In genomic region chr7:158648168-158648567, GRCh38 we compare ENCODE assay signal across 18 cellular contexts. TPM values are rescaled to one million over a fixed set of nuclear protein-coding genes. Genes with fewer than 3 reads are reported as not detected.
DNase-seq lines count a peak whose midpoint lies in the region; ATAC-seq, FAIRE-seq and TF ChIP-seq lines count a peak whose summit lies in the region.
"Had no signal": no experiment of that assay in that cellular context is flagged by ENCODE, and none has a peak within 500 bp of the region (broad histone marks: within the 10 kb centered on the region; RNA-seq: fewer than 3 reads in every experiment).

No MANE protein-coding gene starts in this region.

- H3K4ac ChIP-seq in IMR-90 (ENCODE audit: low read depth, low read length): peak overlapping the region; percentile 68

- H3K18ac ChIP-seq in IMR-90 (ENCODE audit: low read depth, low read length): peak overlapping the region; percentile 43; the same call in 1 of the 2 replicates

- H3K4me2 ChIP-seq in IMR-90 (ENCODE audit: low read depth, low read length) (no peak overlapping the region), K562 (ENCODE audit: insufficient read depth, low read length) (no peak overlapping the region)
- H3K4me2 ChIP-seq: BLaER1 had no signal

- H3K4me1 ChIP-seq in IMR-90 (ENCODE audit: control insufficient read depth, insufficient read depth, low read length) (peaks cover 18% of the 10 kb centered on the region), K562 (replicated peaks in 1 of 2; ENCODE audit: control insufficient read depth in 2 of 2, insufficient read depth in 2 of 2, low read length in 2 of 2) (no peaks in the 10 kb centered on the region)
- H3K4me1 ChIP-seq: BLaER1 had no signal

- H3K4me1 Mint-ChIP-seq in stimulated activated naive CD8-positive, alpha-beta T cell treated with anti-CD3 and anti-CD28 coated beads, Interleukin-15, Interleukin-2, amounts not matched to agents 100 ng/mL and 50 ng/mL, for 24 hours (ENCODE audit: low read depth): no peaks in the 10 kb centered on the region
- H3K4me1 Mint-ChIP-seq: CD14-positive monocyte; CD4-positive, alpha-beta memory T cell; H9 had no signal

- no TSS peak for BruUV-seq in IMR-90 (replicated peaks; lab: Mats Ljungman, UMichigan)
- BruUV-seq in K562 (replicated peaks; lab: Mats Ljungman, UMichigan): no TSS peak

- no peak for TF ChIP-seq EP300 in K562 (IDR thresholded peaks at IDR 0.05; ENCODE audit: low read length)

- CTCF ChIA-PET in IMR-90 (lab: Yijun Ruan, JAX) (interaction anchor here (1.0 to 1.6 kb wide), 2 partner anchors 21 to 33 kb away, joined by 3 to 6 read pairs; no protein-coding TSS in a partner anchor), K562 (lab: Yijun Ruan, JAX; ENCODE audit: low intra/inter-chr PET ratio) (no interaction called here)

- H3K9me3 ChIP-seq in IMR-90 (ENCODE audit: control insufficient read depth, insufficient read depth, low read length) (no peaks in the 10 kb centered on the region), K562 (replicated peaks; ENCODE audit: control insufficient read depth, insufficient read depth, low read depth, low read length) (peaks cover 3% of the 10 kb centered on the region; the same call in 1 of the 2 replicates)

- ATAC-seq in stimulated activated naive CD8-positive, alpha-beta T cell treated with anti-CD3 and anti-CD28 coated beads, Interleukin-15, Interleukin-2, amounts not matched to agents 100 U/mL and 50 U/mL, for 24 hours: no peak
- ATAC-seq in IMR-90 (ENCODE audit: low read depth) (no peak), K562 (no peak)

- no peak overlapping the region for H2BK120ac ChIP-seq in IMR-90 (ENCODE audit: low read depth, low read length)

- no peak for TF ChIP-seq CTCF in IMR-90 (conservative IDR thresholded peaks at IDR 0.05; ENCODE audit: low read depth, low read length)
- TF ChIP-seq CTCF in K562 (IDR thresholded peaks at IDR 0.05 in 2 of 3, conservative IDR thresholded peaks at IDR 0.05 in 1 of 3; ENCODE audit: insufficient read depth in 2 of 3, low read depth in 1 of 3, low read length in 3 of 3): no peak

- no peak overlapping the region; a peak in 1 of 4 replicates for H4K8ac ChIP-seq in IMR-90 (ENCODE audit: low read depth in 2 of 2, low read length in 2 of 2)

- H3K56ac ChIP-seq in IMR-90 (ENCODE audit: extremely low read depth, insufficient read depth, low read length): no peak overlapping the region

- no peak overlapping the region for H2AFZ ChIP-seq in IMR-90 (replicated peaks; ENCODE audit: low read length, poor library complexity)
- no peak overlapping the region for H2AFZ ChIP-seq in K562 (ENCODE audit: low read depth, low read length)

- DNase-seq in stimulated activated naive CD8-positive, alpha-beta T cell treated with anti-CD3 and anti-CD28 coated beads, Interleukin-15, Interleukin-2, amounts not matched to agents 100 U/mL and 50 U/mL, for 24 hours: no peak
- no peak for DNase-seq in IMR-90
- no peak for DNase-seq in K562 (ENCODE audit: extremely low read depth in 1 of 4, low spot score in 3 of 4)
- DNase-seq in AML-193 (lab: John Stamatoyannopoulos, UW): no peak
- no peak for DNase-seq in foreskin melanocyte
- DNase-seq in OCI-M2 (lab: John Stamatoyannopoulos, UW; ENCODE audit: unreplicated experiment): no peak
- DNase-seq: Calu3; CD4-positive, alpha-beta memory T cell; DMS79 treated with DMSO at 0.1 percent for 48 hours; GF-D8; H9; KBM-7 had no signal

- H3K23ac ChIP-seq in IMR-90 (ENCODE audit: low read depth, low read length): no peak overlapping the region

- H2BK15ac ChIP-seq in IMR-90 (ENCODE audit: low read depth, low read length): no peak overlapping the region

- in situ Hi-C loops in IMR-90 (cut with MboI; ENCODE audit: low sequenced_read_pairs) (no loop called here), K562 (cut with MboI) (no loop called here)

- no peaks in the 10 kb centered on the region for H3K9me3 Mint-ChIP-seq in stimulated activated naive CD8-positive, alpha-beta T cell treated with anti-CD3 and anti-CD28 coated beads, Interleukin-15, Interleukin-2, amounts not matched to agents 100 ng/mL and 50 ng/mL, for 24 hours
- H3K9me3 Mint-ChIP-seq: CD4-positive, alpha-beta memory T cell; H9 had no signal

- peaks cover 22 to 43% of the 10 kb centered on the region in 2 experiments for H3K79me1 ChIP-seq in IMR-90 (ENCODE audit: low read depth in 1 of 2, low read length in 2 of 2)

- peak overlapping the region; percentile 42 for H2BK5ac ChIP-seq in IMR-90 (ENCODE audit: low read depth, low read length, poor library complexity, severe bottlenecking)

- no peak overlapping the region for H3K9ac ChIP-seq in IMR-90 (ENCODE audit: low read depth, low read length)
- no peak overlapping the region for H3K9ac ChIP-seq in K562 (ENCODE audit: insufficient read depth in 1 of 2, low read depth in 2 of 2, low read length in 2 of 2)
- H3K9ac ChIP-seq: BLaER1 had no signal

- H4K5ac ChIP-seq in IMR-90 (ENCODE audit: low read depth, low read length): no peak overlapping the region

- 0 out of 2 replicates have a peak overlapping the region, but pooled peaks have one; percentile 40 for H2BK20ac ChIP-seq in IMR-90 (ENCODE audit: low read depth, low read length)

- peak overlapping the region; percentile 54; the same call in 1 of the 2 replicates for H4K91ac ChIP-seq in IMR-90 (ENCODE audit: insufficient read depth, low read depth, low read length)

- TF ChIP-seq RAD21 in IMR-90 (IDR thresholded peaks at IDR 0.05; ENCODE audit: low read length) (no peak), K562 (CRISPR knock-in tag; conservative IDR thresholded peaks at IDR 0.05 in 1 of 2, IDR thresholded peaks at IDR 0.05 in 1 of 2) (no peak)

- no peaks in the 10 kb centered on the region for H3K27me3 ChIP-seq in IMR-90 (ENCODE audit: control insufficient read depth, insufficient read depth, low read length)
- no peaks in the 10 kb centered on the region for H3K27me3 ChIP-seq in K562 (ENCODE audit: control insufficient read depth in 2 of 2, insufficient read depth in 2 of 2, low read length in 2 of 2)
- H3K27me3 ChIP-seq: BLaER1 had no signal

- H3K27ac Mint-ChIP-seq in stimulated activated naive CD8-positive, alpha-beta T cell treated with anti-CD3 and anti-CD28 coated beads, Interleukin-15, Interleukin-2, amounts not matched to agents 100 ng/mL and 50 ng/mL, for 24 hours: peak overlapping the region; percentile 66
- H3K27ac Mint-ChIP-seq: CD4-positive, alpha-beta memory T cell; H9 had no signal

- no peak overlapping the region for H3K14ac ChIP-seq in IMR-90 (replicated peaks; ENCODE audit: low read depth, low read length)

- H3K9me1 ChIP-seq in IMR-90 (ENCODE audit: insufficient read depth, low read length) (peaks cover 17% of the 10 kb centered on the region), K562 (ENCODE audit: control insufficient read depth, insufficient read depth, low read length) (no peaks in the 10 kb centered on the region)

- TF ChIP-seq POLR2A in IMR-90 (IDR thresholded peaks at IDR 0.05; ENCODE audit: low read depth, low read length) (no peak), K562 (conservative IDR thresholded peaks at IDR 0.05) (no peak)

- no CpG with 5 or more reads among the region's 7 CpGs for WGBS in IMR-90 (ENCODE audit: extremely low coverage in 2 of 2, insufficient read length in 1 of 2), 2 experiments
- 91% methylated on average over 7 of the region's 7 CpGs for WGBS in K562 (ENCODE audit: insufficient coverage, low coverage, missing lambda C conversion rate)

- H3K4me3 ChIP-seq in IMR-90 (ENCODE audit: insufficient read depth, low read depth, low read length) (no peak overlapping the region), K562 (no peak overlapping the region)
- H3K4me3 ChIP-seq: BLaER1 had no signal

- H2AK9ac ChIP-seq in IMR-90 (replicated peaks; ENCODE audit: low read depth, low read length, poor library complexity): no peak overlapping the region

- POLR2A ChIA-PET in IMR-90 (lab: Charles Lee; ENCODE audit: unreplicated experiment): no interaction called here
- POLR2A ChIA-PET in K562 (lab: Yijun Ruan, JAX): no interaction called here

- FAIRE-seq in K562 (lab: Jason Lieb, UNC): no peak
- FAIRE-seq: A204.1, GM19239 had no signal

- intact Hi-C loops in IMR-90 (cut with micrococcal nuclease): no loop called here
- intact Hi-C loops in K562 (cut with micrococcal nuclease): loop anchor here (10.0 kb wide), 1 partner anchor 153 kb away; no protein-coding TSS in a partner anchor

- H3K27ac ChIP-seq in IMR-90 (ENCODE audit: insufficient read depth, low read length): peak overlapping the region; percentile 51; the same call in 1 of the 2 replicates
- no peak overlapping the region for H3K27ac ChIP-seq in K562 (ENCODE audit: extremely low read depth, low read depth, low read length)
- H3K27ac ChIP-seq: BLaER1, HL-60 had no signal

- no peaks in the 10 kb centered on the region for H3K27me3 Mint-ChIP-seq in stimulated activated naive CD8-positive, alpha-beta T cell treated with anti-CD3 and anti-CD28 coated beads, Interleukin-15, Interleukin-2, amounts not matched to agents 100 ng/mL and 50 ng/mL, for 24 hours
- H3K27me3 Mint-ChIP-seq: CD4-positive, alpha-beta memory T cell had no signal

- H4K20me1 ChIP-seq in IMR-90 (ENCODE audit: insufficient read depth, low read length) (no peaks in the 10 kb centered on the region), K562 (replicated peaks; ENCODE audit: control insufficient read depth, insufficient read depth, low read length) (no peaks in the 10 kb centered on the region; the same call in 1 of the 2 replicates)
- H4K20me1 ChIP-seq: BLaER1 had no signal

- H3K4me3 Mint-ChIP-seq in stimulated activated naive CD8-positive, alpha-beta T cell treated with anti-CD3 and anti-CD28 coated beads, Interleukin-15, Interleukin-2, amounts not matched to agents 100 ng/mL and 50 ng/mL, for 24 hours: no peak overlapping the region
- H3K4me3 Mint-ChIP-seq: CD14-positive monocyte; CD4-positive, alpha-beta memory T cell; H9 had no signal

- H3K36me3 Mint-ChIP-seq in stimulated activated naive CD8-positive, alpha-beta T cell treated with anti-CD3 and anti-CD28 coated beads, Interleukin-15, Interleukin-2, amounts not matched to agents 100 ng/mL and 50 ng/mL, for 24 hours (ENCODE audit: low read depth): peaks cover 85% of the 10 kb centered on the region

- peak overlapping the region; percentile 83; the same call in 1 of the 2 replicates for H2AK5ac ChIP-seq in IMR-90 (ENCODE audit: low read depth, low read length)

- H3K79me2 ChIP-seq in K562 (ENCODE audit: control insufficient read depth, insufficient read depth, low read length): peaks cover 9% of the 10 kb centered on the region; the same call in 2 of the 3 replicates

- dilution Hi-C loops in IMR-90 (cut with HindIII; ENCODE audit: low sequenced_read_pairs, unreplicated experiment): no loop called here

- H3K36me3 ChIP-seq in IMR-90 (ENCODE audit: control insufficient read depth, insufficient read depth, low read length) (peaks cover 11% of the 10 kb centered on the region), K562 (ENCODE audit: control insufficient read depth, insufficient read depth, low read length) (peaks cover 97% of the 10 kb centered on the region)

RNA-seq across cellular contexts. Expression of gene NCAPG2, which starts 56.4 kb away (rescaled TPM):
- total RNA-seq in IMR-90 (2012; rRNA removed) (25.8 and 31.7 TPM in 2 replicates), K562 (2014; rRNA removed) (47.2 and 50.6 TPM in 2 replicates), K562 (2014; rRNA removed; fragmentation: Illumina TruSeq; extraction: Trizol) (75.9 and 83.0 TPM in 2 replicates), K562 (2015; rRNA removed; fragmentation: Illumina TruSeq; extraction: Trizol) (65.1 and 70.1 TPM in 2 replicates), K562 (2021) (103 and 127 TPM in 2 replicates)
- polyA plus RNA-seq in IMR-90 (2012; rRNA removed) (24.6 and 25.6 TPM in 2 replicates), K562 (2011; rRNA removed) (75.0 and 124 TPM in 2 replicates), K562 (2014; fragmentation: Illumina TruSeq; extraction: Trizol) (78.8 and 86.1 TPM in 2 replicates), K562 (2014; fragmentation: Nextera tagmentation; extraction: Ambion mirVana) (10 to 100 TPM; 21.5 to 97.7 TPM), K562 (2014; rRNA removed) (94.6 and 97.2 TPM in 2 replicates)
- polyA plus RNA-seq in IMR-90 (2012; cell fraction: cytosol; rRNA removed): 7.0 and 13.1 TPM in 2 replicates
- polyA plus RNA-seq in IMR-90 (2012; cell fraction: nucleus; rRNA removed; ENCODE audit: low replicate concordance): 7.8 and 11.2 TPM in 2 replicates
- 177 and 316 TPM in 2 replicates for total RNA-seq in K562 (2011; cell fraction: chromatin; rRNA removed; ENCODE audit: low replicate concordance)
- 101 and 122 TPM in 2 replicates for total RNA-seq in K562 (2011; cell fraction: nucleolus; rRNA removed)
- 178 and 208 TPM in 2 replicates for total RNA-seq in K562 (2011; cell fraction: nucleoplasm; rRNA removed)
- polyA plus RNA-seq in K562 (2011; cell fraction: cytosol; rRNA removed): 54.9 and 63.1 TPM in 2 replicates
- polyA plus RNA-seq in K562 (2011; cell fraction: nucleus; rRNA removed): 114 and 154 TPM in 2 replicates
- 71.2 and 97.6 TPM in 2 replicates for polyA plus RNA-seq in K562 (2012)
- polyA minus RNA-seq in K562 (2011; rRNA and poly(A)+ RNA removed): 201 and 283 TPM in 2 replicates
- polyA minus RNA-seq in K562 (2011; cell fraction: cytosol; rRNA and poly(A)+ RNA removed): 50.1 and 65.9 TPM in 2 replicates
- polyA minus RNA-seq in K562 (2011; cell fraction: nucleus; rRNA and poly(A)+ RNA removed): 111 and 112 TPM in 2 replicates
